16 cellular contexts compared by ENCODE assay signal in genomic region chr12:94940771-94941170, GRCh38.
DNase-seq lines count a peak whose midpoint lies in the region; ATAC-seq, FAIRE-seq and TF ChIP-seq lines count a peak whose summit lies in the region.
"Had no signal": no experiment of that assay in that cellular context is flagged by ENCODE, and none has a peak within 500 bp of the region (broad histone marks: within the 10 kb centered on the region; RNA-seq: fewer than 3 reads in every experiment).

No MANE protein-coding gene starts in this region.

- FAIRE-seq in HepG2 (lab: Jason Lieb, UNC), result no peak
- FAIRE-seq: frontal cortex, K562 had no signal

- intact Hi-C loops in HepG2 (cut with micrococcal nuclease; ENCODE audit: unreplicated experiment), result no loop called here
- intact Hi-C loops in right lobe of liver (cut with DNase I), result no loop called here
- intact Hi-C loops in dorsolateral prefrontal cortex (cut with DNase I), result no loop called here

- H3K4ac ChIP-seq in mesenchymal stem cell (ENCODE audit: low read depth in 1 of 2, low read length in 2 of 2), result no peak overlapping the region

- in situ Hi-C loops in HepG2 (cut with HindIII; ENCODE audit: extremely low pct_ligation_motif_present, low pct_unique_long_range_greater_than_20kb), result no loop called here

- peak overlapping the region; percentile 50 for H3K4me2 ChIP-seq in HepG2 (ENCODE audit: low read depth, low read length)
- no peak overlapping the region for H3K4me2 ChIP-seq in mesenchymal stem cell (ENCODE audit: low read length, poor library complexity, severe bottlenecking)

- peaks cover 67% of the 10 kb centered on the region for H3K4me1 ChIP-seq in HepG2 (ENCODE audit: insufficient read depth, low read length)
- H3K4me1 ChIP-seq in right lobe of liver, result no peaks in the 10 kb centered on the region
- H3K4me1 ChIP-seq in mesenchymal stem cell (ENCODE audit: control insufficient read depth, insufficient read depth, low read depth, low read length), result peaks cover 2% of the 10 kb centered on the region

- no peak for ATAC-seq in HepG2
- no peak for ATAC-seq in right lobe of liver
- ATAC-seq in GM19463 (IDR thresholded peaks at IDR 0.05; ENCODE audit: unreplicated experiment), result no peak
- ATAC-seq: K562 had no signal

- no peak overlapping the region for H2AK5ac ChIP-seq in mesenchymal stem cell (ENCODE audit: low read length, severe bottlenecking)

- TF ChIP-seq EP300 in HepG2 (IDR thresholded peaks at IDR 0.05; ENCODE audit: low read depth in 2 of 2, low read length in 2 of 2) (no peak), HepG2 (CRISPR knock-in tag; IDR thresholded peaks at IDR 0.05; ENCODE audit: borderline replicate concordance) (no peak)

- no peaks in the 10 kb centered on the region for H3K9me3 ChIP-seq in HepG2 (ENCODE audit: low read length)
- H3K9me3 ChIP-seq in right lobe of liver, result no peaks in the 10 kb centered on the region
- H3K9me3 ChIP-seq in mesenchymal stem cell (ENCODE audit: control insufficient read depth, low read length), result no peaks in the 10 kb centered on the region
- H3K9me3 ChIP-seq: vagina had no signal

- no peak overlapping the region for H3K23ac ChIP-seq in mesenchymal stem cell (ENCODE audit: low read length in 2 of 2)

- POLR2A ChIA-PET in HepG2 (lab: Yijun Ruan, JAX), result no interaction called here

- CTCF ChIA-PET in HepG2 (lab: Yijun Ruan, JAX; ENCODE audit: low intra/inter-chr PET ratio, low total read pairs), result no interaction called here

- H3K79me2 ChIP-seq in HepG2 (ENCODE audit: insufficient read depth, low read length), result no peaks in the 10 kb centered on the region

- H3K27me3 ChIP-seq in HepG2 (ENCODE audit: control insufficient read depth in 1 of 2, insufficient read depth in 2 of 2, low read length in 2 of 2), result no peaks in the 10 kb centered on the region
- no peaks in the 10 kb centered on the region for H3K27me3 ChIP-seq in right lobe of liver
- H3K27me3 ChIP-seq in mesenchymal stem cell (ENCODE audit: control insufficient read depth in 1 of 2, insufficient read depth in 1 of 2, low read length in 2 of 2), result no peaks in the 10 kb centered on the region
- H3K27me3 ChIP-seq in dorsolateral prefrontal cortex, result no peaks in the 10 kb centered on the region
- H3K27me3 ChIP-seq: vagina had no signal

- no peak overlapping the region for H2BK120ac ChIP-seq in mesenchymal stem cell (ENCODE audit: low read depth, low read length)

- H3K4me3 ChIP-seq in HepG2 (replicated peaks in 1 of 3; ENCODE audit: insufficient read depth in 1 of 3, low read depth in 2 of 3, low read length in 3 of 3) (no peak overlapping the region), right lobe of liver (no peak overlapping the region), mesenchymal stem cell (ENCODE audit: insufficient read depth in 1 of 2, low read depth in 1 of 2, low read length in 2 of 2) (no peak overlapping the region), dorsolateral prefrontal cortex (no peak overlapping the region)
- H3K4me3 ChIP-seq: K562, vagina had no signal

- no peak for DNase-seq in HepG2 (ENCODE audit: low spot score)
- DNase-seq in right lobe of liver, result no peak
- DNase-seq in epithelial cell of prostate (ENCODE audit: low read depth, low spot score), result no peak
- DNase-seq in mesenchymal stem cell, result no peak
- DNase-seq in dorsolateral prefrontal cortex, result no peak
- DNase-seq in NCI-H146 treated with DMSO at 0.1 percent for 48 hours (lab: John Stamatoyannopoulos, UW; ENCODE audit: unreplicated experiment), result no peak
- DNase-seq in globus pallidus (ENCODE audit: low spot score), result no peak
- DNase-seq: activated naive CD4-positive, alpha-beta T cell; H7; kidney glomerular epithelial cell; MM.1S; NCI-H526 had no signal

- BruUV-seq in HepG2 (replicated peaks; lab: Mats Ljungman, UMichigan), result no TSS peak

- H3K14ac ChIP-seq in mesenchymal stem cell (ENCODE audit: low read length in 2 of 2), result no peak overlapping the region

- no peak overlapping the region for H4K91ac ChIP-seq in mesenchymal stem cell (ENCODE audit: low read length)

- H2AFZ ChIP-seq in HepG2 (ENCODE audit: low read length) (no peak overlapping the region), mesenchymal stem cell (ENCODE audit: low read depth, low read length) (no peak overlapping the region)

- no peak overlapping the region for H3K18ac ChIP-seq in mesenchymal stem cell (ENCODE audit: low read depth in 1 of 2, low read length in 2 of 2)

- H3K36me3 ChIP-seq in HepG2 (replicated peaks in 1 of 2; ENCODE audit: control insufficient read depth in 1 of 2, insufficient read depth in 2 of 2, low read length in 2 of 2) (no peaks in the 10 kb centered on the region), right lobe of liver (no peaks in the 10 kb centered on the region), mesenchymal stem cell (ENCODE audit: control insufficient read depth in 1 of 2, insufficient read depth in 2 of 2, low read depth in 1 of 2, low read length in 2 of 2) (no peaks in the 10 kb centered on the region)
- H3K36me3 ChIP-seq: vagina had no signal

- no peaks in the 10 kb centered on the region for H3K79me1 ChIP-seq in mesenchymal stem cell (replicated peaks; ENCODE audit: low read length, poor library complexity, severe bottlenecking)

- no peak overlapping the region for H3K9ac ChIP-seq in HepG2 (ENCODE audit: insufficient read depth, low read depth, low read length)
- peak overlapping the region; percentile 68 for H3K9ac ChIP-seq in mesenchymal stem cell (ENCODE audit: low read length)

- no peak overlapping the region for H3K27ac ChIP-seq in HepG2 (ENCODE audit: extremely low read length, insufficient read depth, low read length)
- no peak overlapping the region for H3K27ac ChIP-seq in right lobe of liver
- H3K27ac ChIP-seq in epithelial cell of prostate, result peak overlapping the region; percentile 87
- H3K27ac ChIP-seq in mesenchymal stem cell (ENCODE audit: low read length, poor library complexity, severe bottlenecking), result no peak overlapping the region
- no peak overlapping the region for H3K27ac ChIP-seq in dorsolateral prefrontal cortex
- H3K27ac ChIP-seq: vagina had no signal

- peak overlapping the region; percentile 65 for H4K8ac ChIP-seq in mesenchymal stem cell (ENCODE audit: low read length)

- WGBS in HepG2 (ENCODE audit: low lambda C conversion rate), result 90% methylated on average over 8 of the region's 9 CpGs
- 95% methylated on average over 3 of the region's 9 CpGs for WGBS in right lobe of liver (ENCODE audit: insufficient coverage, low coverage, low lambda C conversion rate, missing lambda C conversion rate)
- WGBS in mesenchymal stem cell, result 96% methylated on average over 9 of the region's 9 CpGs

- no peaks in the 10 kb centered on the region for H4K20me1 ChIP-seq in HepG2 (ENCODE audit: insufficient read depth, low read length)

- no peak for TF ChIP-seq RAD21 in HepG2 (CRISPR knock-in tag; IDR thresholded peaks at IDR 0.05)

- H2BK12ac ChIP-seq in mesenchymal stem cell (ENCODE audit: low read length in 2 of 2), result peak overlapping the region in 1 of 2 experiments; percentile 54

- no peak overlapping the region for H2BK5ac ChIP-seq in mesenchymal stem cell (ENCODE audit: low read depth, low read length, poor library complexity, severe bottlenecking)

- TF ChIP-seq POLR2A in HepG2 (IDR thresholded peaks at IDR 0.05; ENCODE audit: insufficient read depth in 1 of 2, low read depth in 2 of 2, low read length in 2 of 2), result no peak
- TF ChIP-seq POLR2A in right lobe of liver (IDR thresholded peaks at IDR 0.05), result no peak

- no peak overlapping the region for H2BK15ac ChIP-seq in mesenchymal stem cell (ENCODE audit: low read depth, poor library complexity, severe bottlenecking)

- no peak for TF ChIP-seq CTCF in HepG2 (CRISPR knock-in tag; IDR thresholded peaks at IDR 0.05)
- TF ChIP-seq CTCF in right lobe of liver (IDR thresholded peaks at IDR 0.05), result no peak
- TF ChIP-seq CTCF in dorsolateral prefrontal cortex (IDR thresholded peaks at IDR 0.05 in 54 of 56, conservative IDR thresholded peaks at IDR 0.05 in 2 of 56; ENCODE audit: low read depth in 1 of 56, partially characterized antibody in 56 of 56), result no peak

TF ChIP-seq in HepG2, 621 proteins besides CTCF, POLR2A, EP300 and RAD21:
- TF ChIP-seq, protein P1, sequence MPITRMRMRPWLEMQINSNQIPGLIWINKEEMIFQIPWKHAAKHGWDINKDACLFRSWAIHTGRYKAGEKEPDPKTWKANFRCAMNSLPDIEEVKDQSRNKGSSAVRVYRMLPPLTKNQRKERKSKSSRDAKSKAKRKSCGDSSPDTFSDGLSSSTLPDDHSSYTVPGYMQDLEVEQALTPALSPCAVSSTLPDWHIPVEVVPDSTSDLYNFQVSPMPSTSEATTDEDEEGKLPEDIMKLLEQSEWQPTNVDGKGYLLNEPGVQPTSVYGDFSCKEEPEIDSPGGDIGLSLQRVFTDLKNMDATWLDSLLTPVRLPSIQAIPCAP (CRISPR knock-in tag; IDR thresholded peaks at IDR 0.05; ENCODE audit: low read depth), result no peak
- TF ChIP-seq NR1H2 (CRISPR knock-in tag; IDR thresholded peaks at IDR 0.05; ENCODE audit: borderline replicate concordance, low read depth), result no peak
